Comparison of ENCODE assay signal across 8 cellular contexts in genomic region chr1:167555971-167556714, GRCh38. TPM values are rescaled to one million over a fixed set of nuclear protein-coding genes. Genes with fewer than 3 reads are reported as not detected.
DNase-seq lines count a peak whose midpoint lies in the region; ATAC-seq and TF ChIP-seq lines count a peak whose summit lies in the region.

No MANE protein-coding gene starts in this region.

- H3K4me1 ChIP-seq in NT2/D1 (ENCODE audit: insufficient read depth, insufficient read length): peaks cover 3% of the 10 kb centered on the region

- TF ChIP-seq CTCF in natural killer cell (IDR thresholded peaks at IDR 0.05): peak; percentile 90

- H3K27ac Mint-ChIP-seq in natural killer cell: no peak overlapping the region
- H3K27ac Mint-ChIP-seq in stimulated activated naive B cell treated with anti-CD40 and anti-IgM and Interleukin-4, amounts not matched to agents 10 μg/mL and 1 μg/mL and 100 μg/mL, for 72 hours: no peak overlapping the region

- H3K9me3 ChIP-seq in NT2/D1 (ENCODE audit: insufficient read depth, low read length): no peaks in the 10 kb centered on the region

- H3K27me3 ChIP-seq in NT2/D1 (ENCODE audit: insufficient read depth, insufficient read length): peaks cover 18% of the 10 kb centered on the region

- peak; percentile 30 to 52 (median 31) for ATAC-seq in natural killer cell
- ATAC-seq in stimulated activated naive B cell treated with anti-CD40 and anti-IgM and Interleukin-4, amounts not matched to agents 10 μg/mL and 1 μg/mL and 100 μg/mL, for 72 hours (replicated peaks): peak; percentile 10 to 18
- ATAC-seq in HG03565 (IDR thresholded peaks at IDR 0.05; ENCODE audit: unreplicated experiment): no peak

- peak overlapping the region; percentile 32 for H3K4me3 Mint-ChIP-seq in natural killer cell
- no peak overlapping the region for H3K4me3 Mint-ChIP-seq in stimulated activated naive B cell treated with anti-CD40 and anti-IgM and Interleukin-4, amounts not matched to agents 10 μg/mL and 1 μg/mL and 100 μg/mL, for 72 hours

- peak overlapping the region; percentile 14 for H3K9ac ChIP-seq in NT2/D1 (ENCODE audit: insufficient read length, low read depth)

- intact Hi-C loops in natural killer cell (cut with micrococcal nuclease): loop anchor here (1.0 to 10.0 kb wide), 3 partner anchors 132 to 651 kb away; no protein-coding TSS in a partner anchor

- peak; percentile 65 for DNase-seq in DMS114 treated with DMSO at 0.1 percent for 48 hours (lab: John Stamatoyannopoulos, UW; ENCODE audit: unreplicated experiment)
- peak; percentile 44 for DNase-seq in HS-5 (ENCODE audit: low read depth)
- peak; percentile 73 for DNase-seq in NT2/D1 (ENCODE audit: low read depth, low spot score)
- peak; percentile 77 for DNase-seq in activated CD8-positive, alpha-beta memory T cell treated with anti-CD3 and anti-CD28 coated beads, Interleukin-2, amount 50 U/mL, for 4 hours
- peak; percentile 80 to 90 for DNase-seq in erythroblast (lab: John Stamatoyannopoulos, UW)
- DNase-seq in natural killer cell: peak; percentile 58
- peak; percentile 41 for DNase-seq in stimulated activated naive B cell treated with anti-CD40 and anti-IgM and Interleukin-4, amounts not matched to agents 10 μg/mL and 1 μg/mL and 100 μg/mL, for 72 hours

- H3K36me3 ChIP-seq in NT2/D1 (ENCODE audit: insufficient read depth, insufficient read length, low read length): no peaks in the 10 kb centered on the region

- no peaks in the 10 kb centered on the region for H3K9me3 Mint-ChIP-seq in natural killer cell
- no peaks in the 10 kb centered on the region for H3K9me3 Mint-ChIP-seq in stimulated activated naive B cell treated with anti-CD40 and anti-IgM and Interleukin-4, amounts not matched to agents 10 μg/mL and 1 μg/mL and 100 μg/mL, for 72 hours

- TF ChIP-seq POLR2A in erythroblast (IDR thresholded peaks at IDR 0.05; ENCODE audit: low read length): no peak

- H3K27me3 Mint-ChIP-seq in natural killer cell (ENCODE audit: low read depth in 2 of 2): peaks cover 0 to 13% of the 10 kb centered on the region in 2 donors
- H3K27me3 Mint-ChIP-seq in stimulated activated naive B cell treated with anti-CD40 and anti-IgM and Interleukin-4, amounts not matched to agents 10 μg/mL and 1 μg/mL and 100 μg/mL, for 72 hours: peaks cover 5 to 7% of the 10 kb centered on the region in 2 donors

- H3K4me1 Mint-ChIP-seq in natural killer cell: peaks cover 12 to 16% of the 10 kb centered on the region in 2 donors
- peaks cover 14 to 27% of the 10 kb centered on the region in 2 donors for H3K4me1 Mint-ChIP-seq in stimulated activated naive B cell treated with anti-CD40 and anti-IgM and Interleukin-4, amounts not matched to agents 10 μg/mL and 1 μg/mL and 100 μg/mL, for 72 hours

- H3K4me3 ChIP-seq in NT2/D1 (ENCODE audit: insufficient read length, low read depth): no peak overlapping the region

- H3K36me3 Mint-ChIP-seq in natural killer cell: no peaks in the 10 kb centered on the region
- no peaks in the 10 kb centered on the region for H3K36me3 Mint-ChIP-seq in stimulated activated naive B cell treated with anti-CD40 and anti-IgM and Interleukin-4, amounts not matched to agents 10 μg/mL and 1 μg/mL and 100 μg/mL, for 72 hours

RNA-seq across cellular contexts. Expression of gene CREG1, which starts 2.6 kb away (rescaled TPM):
- 10 to 100 TPM in 1 of 3 donors, 1 to 10 TPM in 2; 6.7 to 15.8 (median 8.9) TPM for total RNA-seq in natural killer cell

RNA-seq across cellular contexts. Expression of gene CD247, which starts 37.8 kb away (rescaled TPM):
- total RNA-seq in natural killer cell: 1,000 to 10,000 TPM; 1,027 to 1,374 (median 1,309) TPM
